ENCODE assay signal across 30 cellular contexts in genomic region chr17:29771561-29771960, GRCh38.
DNase-seq lines count a peak whose midpoint lies in the region; ATAC-seq, FAIRE-seq and TF ChIP-seq lines count a peak whose summit lies in the region.
"Had no signal": no experiment of that assay in that cellular context is flagged by ENCODE, and none has a peak within 500 bp of the region (broad histone marks: within the 10 kb centered on the region; RNA-seq: fewer than 3 reads in every experiment).

No MANE protein-coding gene starts in this region.

- no peaks in the 10 kb centered on the region; the same call in 1 of the 2 replicates for H4K20me1 ChIP-seq in OCI-LY3 (ENCODE audit: insufficient read depth, low read length)

- H3K9me3 ChIP-seq in OCI-LY3 (ENCODE audit: insufficient read depth, low read length), result no peaks in the 10 kb centered on the region
- no peaks in the 10 kb centered on the region for H3K9me3 ChIP-seq in small intestine (ENCODE audit: control insufficient read depth, low read depth)
- H3K9me3 ChIP-seq: body of pancreas, esophagus muscularis mucosa, suprapubic skin, upper lobe of right lung had no signal

- no peak for ATAC-seq in stimulated activated memory B cell treated with anti-CD40 and anti-IgM and Interleukin-4, amounts not matched to agents 10 μg/mL and 1 μg/mL and 100 μg/mL, for 72 hours
- ATAC-seq: activated naive CD8-positive, alpha-beta T cell treated with anti-CD3 and anti-CD28 coated beads, Interleukin-2, amount 50 U/mL, for 24 hours; body of pancreas; naive thymus-derived CD4-positive, alpha-beta T cell; T-cell; upper lobe of right lung had no signal

- peaks cover 22% of the 10 kb centered on the region for H3K4me1 Mint-ChIP-seq in stimulated activated memory B cell treated with anti-CD40 and anti-IgM and Interleukin-4, amounts not matched to agents 10 μg/mL and 1 μg/mL and 100 μg/mL, for 72 hours

- no peak overlapping the region for H3K27ac ChIP-seq in OCI-LY3 (ENCODE audit: low read length)
- H3K27ac ChIP-seq in small intestine (ENCODE audit: low read depth in 1 of 2, low read length in 1 of 2), result no peak overlapping the region
- H3K27ac ChIP-seq: 22Rv1, body of pancreas, esophagus muscularis mucosa, HL-60, suprapubic skin, upper lobe of right lung had no signal

- H2AFZ ChIP-seq in OCI-LY3 (ENCODE audit: low read depth, low read length), result no peak overlapping the region

- no peaks in the 10 kb centered on the region for H3K79me2 ChIP-seq in OCI-LY3 (ENCODE audit: low read length)

- peaks cover 13% of the 10 kb centered on the region for H3K4me1 ChIP-seq in OCI-LY3 (ENCODE audit: low read length)
- no peaks in the 10 kb centered on the region for H3K4me1 ChIP-seq in small intestine (ENCODE audit: control insufficient read depth in 2 of 2, insufficient read depth in 1 of 2, low read depth in 1 of 2, low read length in 1 of 2)
- H3K4me1 ChIP-seq: body of pancreas, esophagus muscularis mucosa, suprapubic skin, upper lobe of right lung had no signal

- no peak for FAIRE-seq in small intestine (lab: Jason Lieb, UNC)
- FAIRE-seq: endometrium had no signal

- no peak overlapping the region for H3K9ac ChIP-seq in OCI-LY3 (ENCODE audit: low read length)

- 0 out of 2 replicates have a peak overlapping the region, but pooled peaks have one; percentile 7 for H3K4me2 ChIP-seq in OCI-LY3 (ENCODE audit: low read length)

- H3K36me3 ChIP-seq in OCI-LY3 (replicated peaks; ENCODE audit: low read depth, low read length) (no peaks in the 10 kb centered on the region), small intestine (ENCODE audit: control insufficient read depth in 2 of 2, insufficient read depth in 2 of 2, low read length in 2 of 2) (no peaks in the 10 kb centered on the region)
- H3K36me3 ChIP-seq: esophagus muscularis mucosa, suprapubic skin, upper lobe of right lung had no signal

- 81 to 91% (median 83%) methylated on average over 1 of the region's 1 CpG for WGBS in small intestine, 3 donors

- H3K36me3 Mint-ChIP-seq in stimulated activated memory B cell treated with anti-CD40 and anti-IgM and Interleukin-4, amounts not matched to agents 10 μg/mL and 1 μg/mL and 100 μg/mL, for 72 hours, result no peaks in the 10 kb centered on the region
- H3K36me3 Mint-ChIP-seq: mesothelial cell of epicardium, T-cell had no signal

- H3K9me3 Mint-ChIP-seq in stimulated activated memory B cell treated with anti-CD40 and anti-IgM and Interleukin-4, amounts not matched to agents 10 μg/mL and 1 μg/mL and 100 μg/mL, for 72 hours, result no peaks in the 10 kb centered on the region
- H3K9me3 Mint-ChIP-seq: activated naive CD8-positive, alpha-beta T cell treated with anti-CD3 and anti-CD28 coated beads, Interleukin-2, amount 50 U/mL, for 24 hours; CD4-positive, alpha-beta T cell; H9; mesothelial cell of epicardium; naive thymus-derived CD4-positive, alpha-beta T cell; T-cell had no signal

- no peak overlapping the region for H3K4me3 ChIP-seq in OCI-LY3 (ENCODE audit: low read length)
- no peak overlapping the region for H3K4me3 ChIP-seq in small intestine (ENCODE audit: low read depth in 1 of 2, low read length in 2 of 2)
- H3K4me3 ChIP-seq: body of pancreas, esophagus muscularis mucosa, suprapubic skin, upper lobe of right lung had no signal

- DNase-seq in NCI-H146 (lab: John Stamatoyannopoulos, UW), result peak; percentile 4
- DNase-seq in NCI-H146 treated with DMSO at 0.1 percent for 48 hours (lab: John Stamatoyannopoulos, UW; ENCODE audit: unreplicated experiment), result no peak
- DNase-seq in left kidney (ENCODE audit: low read depth, low spot score), result peak; percentile 80
- no peak for DNase-seq in SIG-M5 treated with dmso at 0.1 percent for 504 hours (lab: John Stamatoyannopoulos, UW; ENCODE audit: unreplicated experiment)
- DNase-seq in NOMO-1 treated with dmso at 0.1 percent for 144 hours (lab: John Stamatoyannopoulos, UW; ENCODE audit: unreplicated experiment), result no peak
- DNase-seq in small intestine, result no peak
- DNase-seq: activated CD4-positive, alpha-beta T cell treated with anti-CD3 and anti-CD28 coated beads, Interleukin-2, amount 50 U/mL, for 48 hours; activated naive CD4-positive, alpha-beta T cell; activated naive CD8-positive, alpha-beta T cell treated with anti-CD3 and anti-CD28 coated beads, Interleukin-2, amount 50 U/mL, for 24 hours; body of pancreas; CD4-positive, alpha-beta T cell; foreskin fibroblast; H9; KG1; naive thymus-derived CD4-positive, alpha-beta T cell; NCI-H1092 treated with DMSO at 0.1 percent for 48 hours; NCI-H2029 treated with DMSO at 0.1 percent for 48 hours; NCI-H345; RPMI8226; stimulated activated naive CD4-positive, alpha-beta T cell; T-cell; upper lobe of right lung had no signal

- no peaks in the 10 kb centered on the region for H3K27me3 Mint-ChIP-seq in stimulated activated memory B cell treated with anti-CD40 and anti-IgM and Interleukin-4, amounts not matched to agents 10 μg/mL and 1 μg/mL and 100 μg/mL, for 72 hours
- H3K27me3 Mint-ChIP-seq: activated naive CD8-positive, alpha-beta T cell treated with anti-CD3 and anti-CD28 coated beads, Interleukin-2, amount 50 U/mL, for 24 hours; CD4-positive, alpha-beta T cell; naive thymus-derived CD4-positive, alpha-beta T cell; T-cell had no signal

- H3K27me3 ChIP-seq in OCI-LY3 (ENCODE audit: low read depth, low read length), result no peaks in the 10 kb centered on the region
- no peaks in the 10 kb centered on the region for H3K27me3 ChIP-seq in small intestine (ENCODE audit: control insufficient read depth in 2 of 2, insufficient read depth in 2 of 2, low read length in 2 of 2)
- H3K27me3 ChIP-seq: body of pancreas, esophagus muscularis mucosa, suprapubic skin, upper lobe of right lung had no signal

- TF ChIP-seq CTCF in OCI-LY3 (IDR thresholded peaks at IDR 0.05; ENCODE audit: low read depth, low read length), result no peak

- H3K27ac Mint-ChIP-seq in stimulated activated memory B cell treated with anti-CD40 and anti-IgM and Interleukin-4, amounts not matched to agents 10 μg/mL and 1 μg/mL and 100 μg/mL, for 72 hours, result peak overlapping the region; percentile 83
- H3K27ac Mint-ChIP-seq: activated naive CD8-positive, alpha-beta T cell treated with anti-CD3 and anti-CD28 coated beads, Interleukin-2, amount 50 U/mL, for 24 hours; CD4-positive, alpha-beta T cell; mesothelial cell of epicardium; T-cell had no signal

- H3K4me3 Mint-ChIP-seq in stimulated activated memory B cell treated with anti-CD40 and anti-IgM and Interleukin-4, amounts not matched to agents 10 μg/mL and 1 μg/mL and 100 μg/mL, for 72 hours, result no peak overlapping the region
- H3K4me3 Mint-ChIP-seq: activated naive CD8-positive, alpha-beta T cell treated with anti-CD3 and anti-CD28 coated beads, Interleukin-2, amount 50 U/mL, for 24 hours; CD4-positive, alpha-beta T cell; H9; mesothelial cell of epicardium; naive thymus-derived CD4-positive, alpha-beta T cell; T-cell had no signal

Comparison
In these comparisons a context has a peak if more than half of its experiments do, and no peak if none do; other contexts are left out.
1. DNase-seq: peak in NCI-H146 (single experiment) and left kidney (single experiment); none in NCI-H146 treated with DMSO at 0.1 percent for 48 hours (single experiment), SIG-M5 treated with dmso at 0.1 percent for 504 hours (single experiment), NOMO-1 treated with dmso at 0.1 percent for 144 hours (single experiment) and small intestine (single experiment).